Comparison of ENCODE assay signal across 16 cellular contexts in genomic region chr7:116534790-116535189, GRCh38. TPM values are rescaled to one million over a fixed set of nuclear protein-coding genes. Genes with fewer than 3 reads are reported as not detected.
DNase-seq lines count a peak whose midpoint lies in the region; ATAC-seq, FAIRE-seq and TF ChIP-seq lines count a peak whose summit lies in the region.
"Had no signal": no experiment of that assay in that cellular context is flagged by ENCODE, and none has a peak within 500 bp of the region (broad histone marks: within the 10 kb centered on the region; RNA-seq: fewer than 3 reads in every experiment).

No MANE protein-coding gene starts in this region.

- H3K27me3 ChIP-seq in GM23248 (replicated peaks; ENCODE audit: insufficient read depth) (no peaks in the 10 kb centered on the region), endothelial cell of umbilical vein (ENCODE audit: control insufficient read depth in 2 of 2, insufficient read depth in 2 of 2, low read length in 2 of 2) (no peaks in the 10 kb centered on the region), left lung (no peaks in the 10 kb centered on the region), transverse colon (no peaks in the 10 kb centered on the region), adrenal gland (no peaks in the 10 kb centered on the region)
- H3K27me3 ChIP-seq: colonic mucosa, spleen had no signal

- H3K36me3 Mint-ChIP-seq in activated T-helper 2 cell treated with anti-CD3 and anti-CD28 coated beads, Interferon-gamma antibody, Interleukin-2, Interleukin-4, amounts not matched to agents 10 μg/mL and 5 μg/mL and 100 μg/mL, durations not matched to agents 14 hours and 24 hours and 36 hours (ENCODE audit: low read depth) = no peaks in the 10 kb centered on the region

- 53 to 57% methylated on average over 2 of the region's 2 CpGs for WGBS in GM23248 (ENCODE audit: low coverage in 1 of 2, low lambda C conversion rate in 2 of 2, missing lambda C conversion rate in 2 of 2), 2 experiments
- 78 to 100% methylated on average over 2 of the region's 2 CpGs for WGBS in transverse colon (ENCODE audit: low coverage in 1 of 2), 2 donors
- WGBS in adrenal gland, 4 donors = 79 to 97% (median 84%) methylated on average over 2 of the region's 2 CpGs

- H3K4me3 ChIP-seq in GM23248 = peak overlapping the region; percentile 39
- no peak overlapping the region for H3K4me3 ChIP-seq in endothelial cell of umbilical vein (replicated peaks in 1 of 3; ENCODE audit: insufficient read depth in 1 of 3, low read depth in 1 of 3, low read length in 3 of 3)
- no peak overlapping the region for H3K4me3 ChIP-seq in left lung
- H3K4me3 ChIP-seq in transverse colon = no peak overlapping the region
- H3K4me3 ChIP-seq in adrenal gland = no peak overlapping the region
- H3K4me3 ChIP-seq: colonic mucosa, spleen had no signal

- dilution Hi-C loops in endothelial cell of umbilical vein (cut with MboI; ENCODE audit: extremely low pct_ligation_motif_present, low sequenced_read_pairs) = no loop called here

- H3K79me2 ChIP-seq in GM23248 (ENCODE audit: insufficient read depth) (peaks cover 98% of the 10 kb centered on the region), endothelial cell of umbilical vein (ENCODE audit: control insufficient read depth, insufficient read depth, low read length) (peaks cover 93% of the 10 kb centered on the region)

- H3K36me3 ChIP-seq in GM23248 (ENCODE audit: low read depth) (peaks cover 84% of the 10 kb centered on the region), endothelial cell of umbilical vein (ENCODE audit: control insufficient read depth in 2 of 2, extremely low read depth in 1 of 2, insufficient read depth in 2 of 2, low read length in 2 of 2) (peaks cover 28 to 50% of the 10 kb centered on the region in 2 experiments), left lung (peaks cover 0 to 15% of the 10 kb centered on the region in 2 donors), transverse colon (no peaks in the 10 kb centered on the region), adrenal gland (replicated peaks in 1 of 2) (no peaks in the 10 kb centered on the region)
- H3K36me3 ChIP-seq: colonic mucosa had no signal

- no peaks in the 10 kb centered on the region for H3K4me1 Mint-ChIP-seq in activated T-helper 2 cell treated with anti-CD3 and anti-CD28 coated beads, Interferon-gamma antibody, Interleukin-2, Interleukin-4, amounts not matched to agents 10 μg/mL and 5 μg/mL and 100 μg/mL, durations not matched to agents 14 hours and 24 hours and 36 hours (ENCODE audit: low read depth)
- H3K4me1 Mint-ChIP-seq: activated CD4-positive, alpha-beta memory T cell treated with anti-CD3 and anti-CD28 coated beads, Interleukin-2, amount 10 ng/mL, durations not matched to agents 7 days and 5 days; stimulated activated naive CD8-positive, alpha-beta T cell treated with anti-CD3 and anti-CD28 coated beads, Interleukin-15, amount 100 ng/mL, for 72 hours had no signal

- TF ChIP-seq CTCF in endothelial cell of umbilical vein (IDR thresholded peaks at IDR 0.05; ENCODE audit: extremely low read depth in 1 of 2, insufficient read depth in 1 of 2, low read depth in 1 of 2, low read length in 2 of 2) (no peak), left lung (IDR thresholded peaks at IDR 0.05) (no peak), transverse colon (IDR thresholded peaks at IDR 0.05) (no peak), adrenal gland (IDR thresholded peaks at IDR 0.05) (no peak)

- in situ Hi-C loops in GM23248 (cut with MboI) (loop anchor here (10.0 kb wide), 1 partner anchor 50 kb away; no protein-coding TSS in a partner anchor), transverse colon (cut with MboI; ENCODE audit: low pct_ligation_motif_present in 1 of 4, low pct_unique_long_range_greater_than_20kb in 1 of 4, low sequenced_read_pairs in 3 of 4) (no loop called here)

- H3K9ac ChIP-seq in GM23248 (peak overlapping the region; percentile 25; the same call in 1 of the 2 replicates), endothelial cell of umbilical vein (replicated peaks; ENCODE audit: extremely low read depth, insufficient read depth, low read length) (no peak overlapping the region)

- peak; percentile 45 for ATAC-seq in left lung
- ATAC-seq: esophagus mucosa; stimulated activated naive CD8-positive, alpha-beta T cell treated with anti-CD3 and anti-CD28 coated beads, Interleukin-15, amount 100 ng/mL, for 72 hours had no signal

- DNase-seq in GM23248 (peak; percentile 64), endothelial cell of umbilical vein (ENCODE audit: low read depth, low spot score) (no peak), left lung (no peak), transverse colon (no peak), adrenal gland (no peak), NCI-H1105 (lab: John Stamatoyannopoulos, UW) (no peak), GM12891 (ENCODE audit: insufficient read length, low spot score) (no peak)
- DNase-seq in activated T-helper 2 cell treated with anti-CD3 and anti-CD28 coated beads, Interferon-gamma antibody, Interleukin-2, Interleukin-4, amounts not matched to agents 10 μg/mL and 5 μg/mL and 100 μg/mL, durations not matched to agents 14 hours and 24 hours and 36 hours (ENCODE audit: low spot score) = no peak
- DNase-seq: activated CD4-positive, alpha-beta memory T cell treated with anti-CD3 and anti-CD28 coated beads, Interleukin-2, amount 10 ng/mL, durations not matched to agents 7 days and 5 days; amygdala; CD4-positive, alpha-beta T cell; colonic mucosa; spleen; stimulated activated naive CD8-positive, alpha-beta T cell treated with anti-CD3 and anti-CD28 coated beads, Interleukin-15, amount 100 ng/mL, for 72 hours had no signal

- no peaks in the 10 kb centered on the region for H4K20me1 ChIP-seq in GM23248 (ENCODE audit: insufficient read depth)
- H4K20me1 ChIP-seq in endothelial cell of umbilical vein (replicated peaks; ENCODE audit: control insufficient read depth, extremely low read depth, insufficient read depth, low read length) = peaks cover 5% of the 10 kb centered on the region

- H3F3A ChIP-seq in GM23248 (ENCODE audit: insufficient read depth) = peaks cover 88% of the 10 kb centered on the region

- no peaks in the 10 kb centered on the region for H3K9me3 Mint-ChIP-seq in activated T-helper 2 cell treated with anti-CD3 and anti-CD28 coated beads, Interferon-gamma antibody, Interleukin-2, Interleukin-4, amounts not matched to agents 10 μg/mL and 5 μg/mL and 100 μg/mL, durations not matched to agents 14 hours and 24 hours and 36 hours
- H3K9me3 Mint-ChIP-seq: activated CD4-positive, alpha-beta memory T cell treated with anti-CD3 and anti-CD28 coated beads, Interleukin-2, amount 10 ng/mL, durations not matched to agents 7 days and 5 days; activated T-helper 1 cell treated with anti-CD3 and anti-CD28 coated beads, Interleukin-12 subunit alpha, Interleukin-12 subunit beta, Interleukin-2, Interleukin-4 antibody, amounts not matched to agents 30 ng/mL and 10 ng/mL and 1 ng/mL, durations not matched to agents 14 hours and 24 hours and 36 hours had no signal

- POLR2A ChIA-PET in endothelial cell of umbilical vein (lab: Charles Lee) = no interaction called here

- H3K9me3 ChIP-seq in GM23248 (ENCODE audit: low read depth) (no peaks in the 10 kb centered on the region), endothelial cell of umbilical vein (replicated peaks; ENCODE audit: control insufficient read depth, insufficient read depth, low read length) (no peaks in the 10 kb centered on the region), left lung (no peaks in the 10 kb centered on the region), transverse colon (no peaks in the 10 kb centered on the region), adrenal gland (replicated peaks in 1 of 3) (no peaks in the 10 kb centered on the region)
- H3K9me3 ChIP-seq: colonic mucosa had no signal

- no peaks in the 10 kb centered on the region for H3K9me1 ChIP-seq in endothelial cell of umbilical vein (replicated peaks; ENCODE audit: control insufficient read depth, extremely low read depth, insufficient read depth, low read length)

- CTCF ChIA-PET in endothelial cell of umbilical vein (lab: Charles Lee) = interaction anchor here (3.8 kb wide), 1 partner anchor 53 kb away, joined by 13 read pairs; no protein-coding TSS in a partner anchor

- H3K27me3 Mint-ChIP-seq in activated T-helper 2 cell treated with anti-CD3 and anti-CD28 coated beads, Interferon-gamma antibody, Interleukin-2, Interleukin-4, amounts not matched to agents 10 μg/mL and 5 μg/mL and 100 μg/mL, durations not matched to agents 14 hours and 24 hours and 36 hours (ENCODE audit: low read depth) = peaks cover 14% of the 10 kb centered on the region

- H3K4me2 ChIP-seq in GM23248 (ENCODE audit: unreplicated experiment) (peak overlapping the region; percentile 45), endothelial cell of umbilical vein (ENCODE audit: insufficient read depth, low read length) (peak overlapping the region; percentile 34)

- FAIRE-seq in endothelial cell of umbilical vein (lab: Jason Lieb, UNC) (no peak), GM12891 (lab: Jason Lieb, UNC) (no peak)

- H3K27ac Mint-ChIP-seq in activated T-helper 2 cell treated with anti-CD3 and anti-CD28 coated beads, Interferon-gamma antibody, Interleukin-2, Interleukin-4, amounts not matched to agents 10 μg/mL and 5 μg/mL and 100 μg/mL, durations not matched to agents 14 hours and 24 hours and 36 hours = no peak overlapping the region
- H3K27ac Mint-ChIP-seq: activated CD4-positive, alpha-beta memory T cell treated with anti-CD3 and anti-CD28 coated beads, Interleukin-2, amount 10 ng/mL, durations not matched to agents 7 days and 5 days; activated T-helper 1 cell treated with anti-CD3 and anti-CD28 coated beads, Interleukin-12 subunit alpha, Interleukin-12 subunit beta, Interleukin-2, Interleukin-4 antibody, amounts not matched to agents 30 ng/mL and 10 ng/mL and 1 ng/mL, durations not matched to agents 14 hours and 24 hours and 36 hours; CD4-positive, alpha-beta T cell; stimulated activated naive CD8-positive, alpha-beta T cell treated with anti-CD3 and anti-CD28 coated beads, Interleukin-15, amount 100 ng/mL, for 72 hours had no signal

- TF ChIP-seq EP300 in transverse colon (IDR thresholded peaks at IDR 0.05; ENCODE audit: low read depth) = no peak

- H3K9me2 ChIP-seq in GM23248 (ENCODE audit: insufficient read depth) = no peaks in the 10 kb centered on the region

- TF ChIP-seq POLR2A in endothelial cell of umbilical vein (IDR thresholded peaks at IDR 0.05; ENCODE audit: low read depth, low read length) (no peak), transverse colon (IDR thresholded peaks at IDR 0.05) (no peak), adrenal gland (IDR thresholded peaks at IDR 0.05) (no peak), GM12891 (IDR thresholded peaks at IDR 0.05; ENCODE audit: low read depth, low read length) (no peak)

- H3K27ac ChIP-seq in GM23248 (peak overlapping the region; percentile 50), endothelial cell of umbilical vein (ENCODE audit: insufficient read depth, low read depth, low read length) (peak overlapping the region; percentile 46), left lung (peak overlapping the region in 1 of 2 donors; percentile 13), transverse colon (peak overlapping the region in 3 of 4 donors; percentile 4 to 48 (median 14)), adrenal gland (no peak overlapping the region)
- H3K27ac ChIP-seq: colonic mucosa had no signal

- intact Hi-C loops in endothelial cell of umbilical vein (cut with micrococcal nuclease) (no loop called here), left lung (cut with DNase I) (loop anchor here in 1 of 2 donors (10.0 kb wide), 2 partner anchors 50 to 180 kb away; no protein-coding TSS in a partner anchor), transverse colon (cut with DNase I; ENCODE audit: low total_unique reads) (no loop called here), adrenal gland (cut with DNase I) (no loop called here)
- intact Hi-C loops in activated T-helper 2 cell treated with anti-CD3 and anti-CD28 coated beads, Interferon-gamma antibody, Interleukin-2, Interleukin-4, amounts not matched to agents 10 μg/mL and 5 μg/mL and 100 μg/mL, durations not matched to agents 14 hours and 24 hours and 36 hours (cut with micrococcal nuclease) = no loop called here

- no peak overlapping the region for H3K4me3 Mint-ChIP-seq in activated T-helper 2 cell treated with anti-CD3 and anti-CD28 coated beads, Interferon-gamma antibody, Interleukin-2, Interleukin-4, amounts not matched to agents 10 μg/mL and 5 μg/mL and 100 μg/mL, durations not matched to agents 14 hours and 24 hours and 36 hours (ENCODE audit: low read depth)
- H3K4me3 Mint-ChIP-seq: activated CD4-positive, alpha-beta memory T cell treated with anti-CD3 and anti-CD28 coated beads, Interleukin-2, amount 10 ng/mL, durations not matched to agents 7 days and 5 days; activated T-helper 1 cell treated with anti-CD3 and anti-CD28 coated beads, Interleukin-12 subunit alpha, Interleukin-12 subunit beta, Interleukin-2, Interleukin-4 antibody, amounts not matched to agents 30 ng/mL and 10 ng/mL and 1 ng/mL, durations not matched to agents 14 hours and 24 hours and 36 hours; CD4-positive, alpha-beta T cell; stimulated activated naive CD8-positive, alpha-beta T cell treated with anti-CD3 and anti-CD28 coated beads, Interleukin-15, amount 100 ng/mL, for 72 hours had no signal

- TSS peak; percentile 22 for BruUV-seq in endothelial cell of umbilical vein (replicated peaks; lab: Mats Ljungman, UMichigan)

- H2AFZ ChIP-seq in GM23248 (no peak overlapping the region), endothelial cell of umbilical vein (ENCODE audit: low read depth, low read length) (no peak overlapping the region)

- H3K4me1 ChIP-seq in GM23248 (ENCODE audit: insufficient read depth) (peaks cover 59% of the 10 kb centered on the region), endothelial cell of umbilical vein (ENCODE audit: control insufficient read depth, extremely low read depth, insufficient read depth, low read length) (peaks cover 42% of the 10 kb centered on the region), left lung (peaks cover 8 to 40% of the 10 kb centered on the region in 2 donors), transverse colon (peaks cover 0 to 19% (median 6%) of the 10 kb centered on the region in 4 donors), adrenal gland (replicated peaks in 1 of 2) (no peaks in the 10 kb centered on the region)
- H3K4me1 ChIP-seq: colonic mucosa had no signal

RNA-seq across cellular contexts. Expression of gene CAV1, which starts 10.0 kb away (rescaled TPM):
- 1,062 and 1,092 TPM in 2 replicates for total RNA-seq in GM23248 (2014; rRNA removed; shearing (Covaris generic))
- polyA plus RNA-seq in GM23248 (2016; fragmentation: Nextera tagmentation; extraction: Ambion mirVana) (1,736 and 1,789 TPM in 2 replicates), endothelial cell of umbilical vein (3,129 and 3,339 TPM in 2 replicates), adrenal gland (10 to 100 TPM in 1 of 3 donors, 1 to 10 TPM in 2; 4.0 to 35.4 (median 9.6) TPM)
- total RNA-seq in endothelial cell of umbilical vein (1,126 and 1,483 TPM in 2 replicates), left lung (100 to 1,000 TPM; 377 to 520 TPM), transverse colon (10 to 100 TPM; 52.2 to 73.8 (median 62.2) TPM), adrenal gland (10 to 100 TPM in 3 of 8 donors, 1 to 10 TPM in 5; 5.4 to 25.3 (median 9.2) TPM)
- 1,679 and 1,960 TPM in 2 replicates for polyA plus RNA-seq in endothelial cell of umbilical vein (2011; cell fraction: cytosol; rRNA removed)
- 638 and 808 TPM in 2 replicates for polyA plus RNA-seq in endothelial cell of umbilical vein (2011; cell fraction: nucleus; rRNA removed)
- polyA plus RNA-seq in endothelial cell of umbilical vein (2012) = 635 and 1,042 TPM in 2 replicates
- polyA minus RNA-seq in endothelial cell of umbilical vein = 5,246 and 5,371 TPM in 2 replicates
- polyA minus RNA-seq in endothelial cell of umbilical vein (2011; cell fraction: cytosol; rRNA and poly(A)+ RNA removed) = 0.92 TPM
- 779 and 1,152 TPM in 2 replicates for polyA minus RNA-seq in endothelial cell of umbilical vein (2011; cell fraction: nucleus; rRNA and poly(A)+ RNA removed)
- 0.41 and 0.57 TPM in 2 replicates for total RNA-seq in activated T-helper 2 cell treated with anti-CD3 and anti-CD28 coated beads, Interferon-gamma antibody, Interleukin-2, Interleukin-4, amounts not matched to agents 10 μg/mL and 5 μg/mL and 100 μg/mL, durations not matched to agents 14 hours and 24 hours and 36 hours
- polyA plus RNA-seq in GM12891 (2012; ENCODE audit: low read depth, missing spikeins) = 0.51 TPM
- total RNA-seq: CD4-positive, alpha-beta T cell had no signal

RNA-seq across cellular contexts. Expression of gene CAV2, which starts 35.3 kb away (rescaled TPM):
- total RNA-seq in GM23248 (2014; rRNA removed; shearing (Covaris generic)) = 251 and 283 TPM in 2 replicates
- polyA plus RNA-seq in GM23248 (2016; fragmentation: Nextera tagmentation; extraction: Ambion mirVana) (344 and 358 TPM in 2 replicates), endothelial cell of umbilical vein (258 and 327 TPM in 2 replicates), adrenal gland (10 to 100 TPM in 2 of 3 donors, 1 to 10 TPM in 1; 9.8 to 37.0 (median 14.8) TPM)
- total RNA-seq in endothelial cell of umbilical vein (146 and 179 TPM in 2 replicates), left lung (100 to 1,000 TPM; 162 to 210 TPM), transverse colon (10 to 100 TPM in 3 of 4 donors, 1 to 10 TPM in 1; 4.1 to 28.3 (median 13.9) TPM), adrenal gland (10 to 100 TPM; 10.7 to 29.1 (median 16.1) TPM)
- polyA plus RNA-seq in endothelial cell of umbilical vein (2011; cell fraction: cytosol; rRNA removed) = 240 and 252 TPM in 2 replicates
- 107 and 121 TPM in 2 replicates for polyA plus RNA-seq in endothelial cell of umbilical vein (2011; cell fraction: nucleus; rRNA removed)
- polyA plus RNA-seq in endothelial cell of umbilical vein (2012) = 88.3 and 144 TPM in 2 replicates
- polyA minus RNA-seq in endothelial cell of umbilical vein = 465 and 480 TPM in 2 replicates
- polyA minus RNA-seq in endothelial cell of umbilical vein (2011; cell fraction: cytosol; rRNA and poly(A)+ RNA removed) = 10.4 TPM
- polyA minus RNA-seq in endothelial cell of umbilical vein (2011; cell fraction: nucleus; rRNA and poly(A)+ RNA removed) = 104 and 114 TPM in 2 replicates
- not detected in 2 replicates for total RNA-seq in activated T-helper 2 cell treated with anti-CD3 and anti-CD28 coated beads, Interferon-gamma antibody, Interleukin-2, Interleukin-4, amounts not matched to agents 10 μg/mL and 5 μg/mL and 100 μg/mL, durations not matched to agents 14 hours and 24 hours and 36 hours
- polyA plus RNA-seq in GM12891 (2012; ENCODE audit: low read depth, missing spikeins) = 0.04 TPM
- total RNA-seq: activated CD4-positive, alpha-beta memory T cell treated with anti-CD3 and anti-CD28 coated beads, Interleukin-2, amount 10 ng/mL, durations not matched to agents 7 days and 5 days; activated T-helper 1 cell treated with anti-CD3 and anti-CD28 coated beads, Interleukin-12 subunit alpha, Interleukin-12 subunit beta, Interleukin-2, Interleukin-4 antibody, amounts not matched to agents 30 ng/mL and 10 ng/mL and 1 ng/mL, durations not matched to agents 14 hours and 24 hours and 36 hours; CD4-positive, alpha-beta T cell had no signal

Comparison
In these comparisons a context has a peak if more than half of its experiments do, and no peak if none do; other contexts are left out.
1. H3K27ac ChIP-seq: peak in GM23248 (single experiment), endothelial cell of umbilical vein (single experiment) and transverse colon (3 of 4); none in adrenal gland (0 of 5).
2. RNA of gene CAV1, which starts 10.0 kb away (total RNA-seq): 1,126 to 1,483 TPM in endothelial cell of umbilical vein, 1,062 to 1,092 TPM in GM23248 and 377 to 520 TPM in left lung; 52.2 to 73.8 TPM in transverse colon, 5.4 to 25.3 TPM in adrenal gland and 0.41 to 0.57 TPM in activated T-helper 2 cell treated with anti-CD3 and anti-CD28 coated beads, Interferon-gamma antibody, Interleukin-2, Interleukin-4, amounts not matched to agents 10 μg/mL and 5 μg/mL and 100 μg/mL, durations not matched to agents 14 hours and 24 hours and 36 hours; every median in the first group is over 4 times any median in the second.